Comparison of ENCODE assay signal across 13 cellular contexts in genomic region chr12:71503579-71504470, GRCh38.
DNase-seq lines count a peak whose midpoint lies in the region; ATAC-seq and TF ChIP-seq lines count a peak whose summit lies in the region.
"Had no signal": no experiment of that assay in that cellular context is flagged by ENCODE, and none has a peak within 500 bp of the region (broad histone marks: within the 10 kb centered on the region; RNA-seq: fewer than 3 reads in every experiment).

No MANE protein-coding gene starts in this region.

- no peak for TF ChIP-seq CTCF in activated CD8-positive, alpha-beta T cell treated with anti-CD3 and anti-CD28 coated beads for 36 hours (IDR thresholded peaks at IDR 0.05)
- no peak for TF ChIP-seq CTCF in GM23338 (conservative IDR thresholded peaks at IDR 0.05; ENCODE audit: low read depth in 2 of 2)

- no peaks in the 10 kb centered on the region for H3K79me2 ChIP-seq in GM23338 (replicated peaks; ENCODE audit: insufficient read depth)
- H3K79me2 ChIP-seq: parathyroid adenoma had no signal

- no peak overlapping the region for H3K4me2 ChIP-seq in GM23338

- peaks cover 5% of the 10 kb centered on the region for H3K27me3 Mint-ChIP-seq in activated CD8-positive, alpha-beta memory T cell treated with anti-CD3 and anti-CD28 coated beads, Interleukin-2, amount 10 ng/mL, durations not matched to agents 7 days and 5 days
- no peaks in the 10 kb centered on the region for H3K27me3 Mint-ChIP-seq in activated CD8-positive, alpha-beta T cell treated with anti-CD3 and anti-CD28 coated beads for 36 hours
- H3K27me3 Mint-ChIP-seq in GM23338 (ENCODE audit: insufficient read depth, low read depth, poor library complexity) = peaks cover 2% of the 10 kb centered on the region

- no peaks in the 10 kb centered on the region for H3K36me3 ChIP-seq in GM23338 (ENCODE audit: insufficient read depth)
- H3K36me3 ChIP-seq: thyroid gland had no signal

- H3K9me2 ChIP-seq in GM23338 (ENCODE audit: insufficient read depth) = peaks cover 2% of the 10 kb centered on the region; the same call in 1 of the 2 replicates

- H2AFZ ChIP-seq in GM23338 = no peak overlapping the region
- H2AFZ ChIP-seq: parathyroid adenoma had no signal

- POLR2A ChIA-PET in activated CD8-positive, alpha-beta T cell treated with anti-CD3 and anti-CD28 coated beads for 36 hours (lab: Charles Lee) = no interaction called here

- CTCF ChIA-PET in activated CD8-positive, alpha-beta memory T cell treated with anti-CD3 and anti-CD28 coated beads, Interleukin-2, amount 10 ng/mL, durations not matched to agents 7 days and 5 days (lab: Charles Lee) = no interaction called here
- CTCF ChIA-PET in activated CD8-positive, alpha-beta T cell treated with anti-CD3 and anti-CD28 coated beads for 36 hours (lab: Charles Lee) = no interaction called here

- no peaks in the 10 kb centered on the region for H3K36me3 Mint-ChIP-seq in activated CD8-positive, alpha-beta memory T cell treated with anti-CD3 and anti-CD28 coated beads, Interleukin-2, amount 10 ng/mL, durations not matched to agents 7 days and 5 days
- H3K36me3 Mint-ChIP-seq in activated CD8-positive, alpha-beta T cell treated with anti-CD3 and anti-CD28 coated beads for 36 hours (ENCODE audit: low read depth) = no peaks in the 10 kb centered on the region
- no peaks in the 10 kb centered on the region for H3K36me3 Mint-ChIP-seq in stimulated activated effector memory CD8-positive, alpha-beta T cell treated with anti-CD3 and anti-CD28 coated beads, Interleukin-12 subunit alpha, Interleukin-12 subunit beta, amount 100 ng/mL, for 72 hours
- H3K36me3 Mint-ChIP-seq in GM23338 (ENCODE audit: low read depth) = no peaks in the 10 kb centered on the region

- H3K27me3 ChIP-seq in GM23338 (ENCODE audit: insufficient read depth) = no peaks in the 10 kb centered on the region
- H3K27me3 ChIP-seq: thyroid gland had no signal

- H3K27ac ChIP-seq in GM23338 (ENCODE audit: low read depth) = no peak overlapping the region
- H3K27ac ChIP-seq in caudate nucleus (ENCODE audit: low read depth, low read length) = no peak overlapping the region
- H3K27ac ChIP-seq: parathyroid adenoma, thyroid gland had no signal

- intact Hi-C loops in activated CD8-positive, alpha-beta T cell treated with anti-CD3 and anti-CD28 coated beads for 36 hours (cut with micrococcal nuclease) = no loop called here

- ATAC-seq in activated CD8-positive, alpha-beta memory T cell treated with anti-CD3 and anti-CD28 coated beads, Interleukin-2, amount 10 ng/mL, durations not matched to agents 7 days and 5 days = peak; percentile 27
- no peak for ATAC-seq in activated CD8-positive, alpha-beta T cell treated with anti-CD3 and anti-CD28 coated beads for 36 hours
- peak; percentile 34 for ATAC-seq in stimulated activated effector memory CD8-positive, alpha-beta T cell treated with anti-CD3 and anti-CD28 coated beads, Interleukin-12 subunit alpha, Interleukin-12 subunit beta, amount 100 ng/mL, for 72 hours
- no peak for ATAC-seq in GM23338
- ATAC-seq in GM19397 (IDR thresholded peaks at IDR 0.05; ENCODE audit: unreplicated experiment) = no peak
- ATAC-seq: activated T-cell treated with anti-CD3 and anti-CD28 coated beads, Interleukin-2, amount 50 U/mL, for 4 hours had no signal

- no peaks in the 10 kb centered on the region for H3F3A ChIP-seq in GM23338 (replicated peaks; ENCODE audit: low read depth)

- peaks cover 5% of the 10 kb centered on the region for H3K4me1 Mint-ChIP-seq in activated CD8-positive, alpha-beta memory T cell treated with anti-CD3 and anti-CD28 coated beads, Interleukin-2, amount 10 ng/mL, durations not matched to agents 7 days and 5 days
- H3K4me1 Mint-ChIP-seq in activated CD8-positive, alpha-beta T cell treated with anti-CD3 and anti-CD28 coated beads for 36 hours (ENCODE audit: low read depth) = peaks cover 6% of the 10 kb centered on the region
- H3K4me1 Mint-ChIP-seq in stimulated activated effector memory CD8-positive, alpha-beta T cell treated with anti-CD3 and anti-CD28 coated beads, Interleukin-12 subunit alpha, Interleukin-12 subunit beta, amount 100 ng/mL, for 72 hours = no peaks in the 10 kb centered on the region
- peaks cover 6% of the 10 kb centered on the region; the same call in 2 of the 3 replicates for H3K4me1 Mint-ChIP-seq in GM23338

- no peak for DNase-seq in activated CD8-positive, alpha-beta memory T cell treated with anti-CD3 and anti-CD28 coated beads, Interleukin-2, amount 10 ng/mL, durations not matched to agents 7 days and 5 days
- no peak for DNase-seq in activated CD8-positive, alpha-beta memory T cell treated with anti-CD3 and anti-CD28 coated beads, Interleukin-2, amount 50 U/mL, for 48 hours
- peak; percentile 36 for DNase-seq in NCI-H146 treated with DMSO at 0.1 percent for 48 hours (lab: John Stamatoyannopoulos, UW; ENCODE audit: unreplicated experiment)
- DNase-seq in activated CD8-positive, alpha-beta T cell treated with anti-CD3 and anti-CD28 coated beads for 36 hours = no peak
- no peak for DNase-seq in stimulated activated effector memory CD8-positive, alpha-beta T cell treated with anti-CD3 and anti-CD28 coated beads, Interleukin-12 subunit alpha, Interleukin-12 subunit beta, amount 100 ng/mL, for 72 hours (ENCODE audit: low spot score in 2 of 2)
- no peak for DNase-seq in GM23338 (ENCODE audit: low spot score)
- no peak for DNase-seq in caudate nucleus (lab: John Stamatoyannopoulos, UW)
- DNase-seq: activated T-cell treated with anti-CD3 and anti-CD28 coated beads, Interleukin-2, amount 50 U/mL, for 4 hours; central memory CD4-positive, alpha-beta T cell; NK-92 treated with Interleukin-12 subunit alpha and Interleukin-12 subunit beta, amount 100 ng/mL, for 24 hours; thyroid gland had no signal

- no peak overlapping the region for H3K27ac Mint-ChIP-seq in activated CD8-positive, alpha-beta memory T cell treated with anti-CD3 and anti-CD28 coated beads, Interleukin-2, amount 10 ng/mL, durations not matched to agents 7 days and 5 days
- H3K27ac Mint-ChIP-seq in activated CD8-positive, alpha-beta T cell treated with anti-CD3 and anti-CD28 coated beads for 36 hours = peak overlapping the region; percentile 1
- H3K27ac Mint-ChIP-seq in stimulated activated effector memory CD8-positive, alpha-beta T cell treated with anti-CD3 and anti-CD28 coated beads, Interleukin-12 subunit alpha, Interleukin-12 subunit beta, amount 100 ng/mL, for 72 hours = no peak overlapping the region
- no peak overlapping the region for H3K27ac Mint-ChIP-seq in GM23338

- no peaks in the 10 kb centered on the region for H3K9me3 Mint-ChIP-seq in activated CD8-positive, alpha-beta memory T cell treated with anti-CD3 and anti-CD28 coated beads, Interleukin-2, amount 10 ng/mL, durations not matched to agents 7 days and 5 days (ENCODE audit: low read depth)
- H3K9me3 Mint-ChIP-seq in activated CD8-positive, alpha-beta T cell treated with anti-CD3 and anti-CD28 coated beads for 36 hours = no peaks in the 10 kb centered on the region
- no peaks in the 10 kb centered on the region for H3K9me3 Mint-ChIP-seq in stimulated activated effector memory CD8-positive, alpha-beta T cell treated with anti-CD3 and anti-CD28 coated beads, Interleukin-12 subunit alpha, Interleukin-12 subunit beta, amount 100 ng/mL, for 72 hours
- H3K9me3 Mint-ChIP-seq in GM23338 = no peaks in the 10 kb centered on the region
- H3K9me3 Mint-ChIP-seq: activated T-cell treated with anti-CD3 and anti-CD28 coated beads, Interleukin-2, amount 50 U/mL, for 4 hours had no signal

- H3K4me1 ChIP-seq in GM23338 (ENCODE audit: insufficient read depth) = no peaks in the 10 kb centered on the region
- H3K4me1 ChIP-seq: thyroid gland had no signal

- H4K20me1 ChIP-seq in GM23338 (replicated peaks; ENCODE audit: insufficient read depth) = no peaks in the 10 kb centered on the region

- H3K4me3 ChIP-seq in GM23338 = no peak overlapping the region
- H3K4me3 ChIP-seq: thyroid gland had no signal

- H3K4me3 Mint-ChIP-seq in activated CD8-positive, alpha-beta memory T cell treated with anti-CD3 and anti-CD28 coated beads, Interleukin-2, amount 10 ng/mL, durations not matched to agents 7 days and 5 days = no peak overlapping the region
- H3K4me3 Mint-ChIP-seq in activated CD8-positive, alpha-beta T cell treated with anti-CD3 and anti-CD28 coated beads for 36 hours = no peak overlapping the region
- no peak overlapping the region for H3K4me3 Mint-ChIP-seq in stimulated activated effector memory CD8-positive, alpha-beta T cell treated with anti-CD3 and anti-CD28 coated beads, Interleukin-12 subunit alpha, Interleukin-12 subunit beta, amount 100 ng/mL, for 72 hours
- H3K4me3 Mint-ChIP-seq in GM23338 = no peak overlapping the region
- H3K4me3 Mint-ChIP-seq: activated T-cell treated with anti-CD3 and anti-CD28 coated beads, Interleukin-2, amount 50 U/mL, for 4 hours had no signal

Comparison
In these comparisons a context has a peak if more than half of its experiments do, and no peak if none do; other contexts are left out.
1. ATAC-seq: peak in activated CD8-positive, alpha-beta memory T cell treated with anti-CD3 and anti-CD28 coated beads, Interleukin-2, amount 10 ng/mL, durations not matched to agents 7 days and 5 days (single experiment) and stimulated activated effector memory CD8-positive, alpha-beta T cell treated with anti-CD3 and anti-CD28 coated beads, Interleukin-12 subunit alpha, Interleukin-12 subunit beta, amount 100 ng/mL, for 72 hours (single experiment); none in activated CD8-positive, alpha-beta T cell treated with anti-CD3 and anti-CD28 coated beads for 36 hours (single experiment), GM23338 (single experiment) and GM19397 (single experiment).